In genomic region chr5:55622460-55622859, GRCh38 we compare ENCODE assay signal across 21 cellular contexts.
DNase-seq lines count a peak whose midpoint lies in the region; ATAC-seq and TF ChIP-seq lines count a peak whose summit lies in the region.
"Had no signal": no experiment of that assay in that cellular context is flagged by ENCODE, and none has a peak within 500 bp of the region (broad histone marks: within the 10 kb centered on the region; RNA-seq: fewer than 3 reads in every experiment).

No MANE protein-coding gene starts in this region.

- H3K9me3 Mint-ChIP-seq in nephron (no peaks in the 10 kb centered on the region), progenitor cell of endocrine pancreas (ENCODE audit: low read depth) (no peaks in the 10 kb centered on the region)
- H3K9me3 Mint-ChIP-seq: CD4-positive, alpha-beta T cell; GM23338 had no signal

- no peaks in the 10 kb centered on the region for H3K36me3 ChIP-seq in left ventricle myocardium inferior
- no peaks in the 10 kb centered on the region for H3K36me3 ChIP-seq in HEK293 (ENCODE audit: control insufficient read depth in 2 of 2, insufficient read depth in 1 of 2, low read length in 2 of 2)
- H3K36me3 ChIP-seq: BE2C, HAP-1 had no signal

- H3K4me1 Mint-ChIP-seq in nephron, result peaks cover 40% of the 10 kb centered on the region
- peaks cover 7% of the 10 kb centered on the region for H3K4me1 Mint-ChIP-seq in progenitor cell of endocrine pancreas (ENCODE audit: low read depth)

- H3K4me1 ChIP-seq in left ventricle myocardium inferior (peaks cover 25% of the 10 kb centered on the region), HEK293 (ENCODE audit: control insufficient read depth, insufficient read depth, low read length) (0 out of 2 replicates have a peak, but pooled peaks cover 2% of the 10 kb centered on the region)
- H3K4me1 ChIP-seq: BE2C; BLaER1 treated with 17β-estradiol and CSF1 and Interleukin-3, amounts not matched to agents 10 nM and 100 nM had no signal

- POLR2A ChIA-PET in HEK293 (lab: Yijun Ruan, JAX), result no interaction called here

- ATAC-seq in Right ventricle myocardium superior (ENCODE audit: poor library complexity), result peak; percentile 51
- no peak for ATAC-seq in SK-N-SH treated with all-trans-retinoic acid at 6 μM for 48 hours
- ATAC-seq: A549, GM23338 had no signal

- H3K4me3 Mint-ChIP-seq in nephron, result no peak overlapping the region
- H3K4me3 Mint-ChIP-seq in progenitor cell of endocrine pancreas (ENCODE audit: low read depth), result no peak overlapping the region
- H3K4me3 Mint-ChIP-seq: CD14-positive monocyte; CD4-positive, alpha-beta T cell; GM23338 had no signal

- H3K27me3 ChIP-seq in left ventricle myocardium inferior (ENCODE audit: low read depth), result no peaks in the 10 kb centered on the region
- H3K27me3 ChIP-seq: BE2C; BLaER1 treated with 17β-estradiol and CSF1 and Interleukin-3, amounts not matched to agents 10 nM and 100 nM had no signal

- DNase-seq in Right ventricle myocardium superior (no peak), left ventricle myocardium inferior (no peak), progenitor cell of endocrine pancreas (ENCODE audit: low spot score, unreplicated experiment) (no peak)
- DNase-seq: 8988T; ACHN; AML-193; BE2C; Calu3; CD4-positive, alpha-beta T cell; COR-L47; DMS53; DMS79 treated with DMSO at 0.1 percent for 48 hours; GF-D8 had no signal

- H3K4me3 ChIP-seq in left ventricle myocardium inferior, result no peak overlapping the region
- no peak overlapping the region for H3K4me3 ChIP-seq in HEK293 (ENCODE audit: low read depth, low read length)
- H3K4me3 ChIP-seq: A549; BLaER1 treated with 17β-estradiol and CSF1 and Interleukin-3, amounts not matched to agents 10 nM and 100 nM; GM23338; HAP-1 had no signal

- TF ChIP-seq CTCF in left ventricle myocardium inferior (IDR thresholded peaks at IDR 0.05; ENCODE audit: borderline replicate concordance), result no peak
- TF ChIP-seq CTCF in HEK293 (tag by site-specific recombination; IDR thresholded peaks at IDR 0.05), result no peak
- no peak for TF ChIP-seq CTCF in nephron (IDR thresholded peaks at IDR 0.05; ENCODE audit: unreplicated experiment in 3 of 3)
- TF ChIP-seq CTCF in progenitor cell of endocrine pancreas (IDR thresholded peaks at IDR 0.05; ENCODE audit: unreplicated experiment), result no peak

- H3K27ac ChIP-seq in left ventricle myocardium inferior (replicated peaks) (no peak overlapping the region), HEK293 (ENCODE audit: extremely low read depth, low read depth, low read length) (no peak overlapping the region)
- H3K27ac ChIP-seq: A549; BLaER1 treated with 17β-estradiol and CSF1 and Interleukin-3, amounts not matched to agents 10 nM and 100 nM had no signal

- H3K27me3 Mint-ChIP-seq in nephron (ENCODE audit: low read depth), result no peaks in the 10 kb centered on the region
- H3K27me3 Mint-ChIP-seq in progenitor cell of endocrine pancreas, result no peaks in the 10 kb centered on the region
- H3K27me3 Mint-ChIP-seq: CD4-positive, alpha-beta T cell had no signal

- H3K27ac Mint-ChIP-seq in nephron, result peak overlapping the region in 2 of 3 experiments; percentile 22 to 65
- H3K27ac Mint-ChIP-seq in progenitor cell of endocrine pancreas, result no peak overlapping the region
- H3K27ac Mint-ChIP-seq: CD14-positive monocyte; CD4-positive, alpha-beta T cell; GM23338 had no signal

- H3K9me3 ChIP-seq in left ventricle myocardium inferior (replicated peaks) (no peaks in the 10 kb centered on the region), HEK293 (ENCODE audit: control insufficient read depth, insufficient read depth, low read depth, low read length) (no peaks in the 10 kb centered on the region)
- H3K9me3 ChIP-seq: A549; BE2C; BLaER1 treated with 17β-estradiol and CSF1 and Interleukin-3, amounts not matched to agents 10 nM and 100 nM; HAP-1 had no signal

- CTCF ChIA-PET in HEK293 (lab: Yijun Ruan, JAX), result interaction anchor here (0.6 kb wide), 1 partner anchor 53 kb away, joined by 3 read pairs; no protein-coding TSS in a partner anchor

- H3K36me3 Mint-ChIP-seq in nephron (ENCODE audit: low read depth) (no peaks in the 10 kb centered on the region), progenitor cell of endocrine pancreas (ENCODE audit: insufficient read depth) (no peaks in the 10 kb centered on the region)

- intact Hi-C loops in Right ventricle myocardium superior (cut with DNase I) (no loop called here), left ventricle myocardium inferior (cut with micrococcal nuclease) (no loop called here)

TF ChIP-seq in HEK293, 187 proteins besides CTCF, POLR2A, EP300 and RAD21:
- TF ChIP-seq ZNF664 (tag by site-specific recombination; IDR thresholded peaks at IDR 0.05), result peak; percentile 90
- TF ChIP-seq, protein P1, sequence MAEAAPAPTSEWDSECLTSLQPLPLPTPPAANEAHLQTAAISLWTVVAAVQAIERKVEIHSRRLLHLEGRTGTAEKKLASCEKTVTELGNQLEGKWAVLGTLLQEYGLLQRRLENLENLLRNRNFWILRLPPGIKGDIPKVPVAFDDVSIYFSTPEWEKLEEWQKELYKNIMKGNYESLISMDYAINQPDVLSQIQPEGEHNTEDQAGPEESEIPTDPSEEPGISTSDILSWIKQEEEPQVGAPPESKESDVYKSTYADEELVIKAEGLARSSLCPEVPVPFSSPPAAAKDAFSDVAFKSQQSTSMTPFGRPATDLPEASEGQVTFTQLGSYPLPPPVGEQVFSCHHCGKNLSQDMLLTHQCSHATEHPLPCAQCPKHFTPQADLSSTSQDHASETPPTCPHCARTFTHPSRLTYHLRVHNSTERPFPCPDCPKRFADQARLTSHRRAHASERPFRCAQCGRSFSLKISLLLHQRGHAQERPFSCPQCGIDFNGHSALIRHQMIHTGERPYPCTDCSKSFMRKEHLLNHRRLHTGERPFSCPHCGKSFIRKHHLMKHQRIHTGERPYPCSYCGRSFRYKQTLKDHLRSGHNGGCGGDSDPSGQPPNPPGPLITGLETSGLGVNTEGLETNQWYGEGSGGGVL (tag by site-specific recombination; IDR thresholded peaks at IDR 0.05), result no peak

TF ChIP-seq in SK-N-SH treated with all-trans-retinoic acid at 6 μM for 48 hours, 23 proteins besides CTCF, POLR2A, EP300 and RAD21:
- no peak for TF ChIP-seq ZC3H10 (CRISPR knock-in tag; IDR thresholded peaks at IDR 0.05)
- TF ChIP-seq ZNF70 (CRISPR knock-in tag; IDR thresholded peaks at IDR 0.05), result no peak
- TF ChIP-seq RARB (CRISPR knock-in tag; IDR thresholded peaks at IDR 0.05), result no peak
- no peak for TF ChIP-seq TCF4 (CRISPR knock-in tag; IDR thresholded peaks at IDR 0.05; ENCODE audit: borderline replicate concordance)
- TF ChIP-seq PPARA (CRISPR knock-in tag; IDR thresholded peaks at IDR 0.05; ENCODE audit: borderline replicate concordance), result no peak
- no peak for TF ChIP-seq CSDC2 (CRISPR knock-in tag; IDR thresholded peaks at IDR 0.05)
- no peak for TF ChIP-seq TOX (CRISPR knock-in tag; IDR thresholded peaks at IDR 0.05; ENCODE audit: borderline replicate concordance)
- no peak for TF ChIP-seq BACH2 (CRISPR knock-in tag; IDR thresholded peaks at IDR 0.05; ENCODE audit: borderline replicate concordance)
- no peak for TF ChIP-seq GLIS3 (CRISPR knock-in tag; IDR thresholded peaks at IDR 0.05)
- no peak for TF ChIP-seq OSR1 (CRISPR knock-in tag; IDR thresholded peaks at IDR 0.05)
- TF ChIP-seq ZFP30 (CRISPR knock-in tag; IDR thresholded peaks at IDR 0.05), result no peak
- TF ChIP-seq ZFP3 (CRISPR knock-in tag; IDR thresholded peaks at IDR 0.05), result no peak
- no peak for TF ChIP-seq CSRNP3 (CRISPR knock-in tag; IDR thresholded peaks at IDR 0.05)
- no peak for TF ChIP-seq ARNTL (CRISPR knock-in tag; IDR thresholded peaks at IDR 0.05; ENCODE audit: borderline replicate concordance, low read depth)
